Comparison of ENCODE assay signal across 8 cellular contexts in the genomic region with DNA sequence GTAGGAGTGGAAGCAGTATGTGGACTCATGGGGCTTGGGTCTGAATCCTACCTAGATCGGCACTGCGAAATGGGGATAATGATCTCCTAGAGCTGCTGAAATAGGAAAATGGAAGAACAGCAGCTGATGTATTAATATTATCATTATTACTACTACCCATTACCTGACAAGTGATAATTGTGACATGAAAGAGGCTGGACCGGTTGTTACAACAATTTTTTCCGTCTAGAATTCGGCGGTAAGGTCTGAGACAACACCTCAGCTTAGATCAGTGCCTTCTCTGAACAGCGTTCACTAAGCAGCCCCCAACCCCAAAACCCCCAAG. TPM values are rescaled to one million over a fixed set of nuclear protein-coding genes. Genes with fewer than 3 reads are reported as not detected.
A peak's percentile ranks its signal among the peaks of the same experiment; 100 is the strongest.
DNase-seq lines count a peak whose midpoint lies in the region; ATAC-seq, FAIRE-seq and TF ChIP-seq lines count a peak whose summit lies in the region.
"Not testable (repeated sequence)": the region's sequence is repeated elsewhere in the genome, so short reads cannot be mapped to it uniquely, and the experiment has no call there.

No MANE protein-coding gene starts in this region.

- H3K27me3 Mint-ChIP-seq in CD8-positive, alpha-beta T cell (ENCODE audit: low read depth); activated naive CD8-positive, alpha-beta T cell treated with anti-CD3 and anti-CD28 coated beads for 36 hours: not testable (repeated sequence)

- H3K36me3 ChIP-seq in CD8-positive, alpha-beta T cell (ENCODE audit: insufficient read depth, low read length); HUES48 (ENCODE audit: control insufficient read depth, insufficient read depth, low read length); RWPE2 (ENCODE audit: low read depth); endothelial cell of umbilical vein (ENCODE audit: control insufficient read depth in 2 of 2, extremely low read depth in 1 of 2, insufficient read depth in 2 of 2, low read length in 2 of 2); kidney epithelial cell (ENCODE audit: control insufficient read depth, insufficient read depth, low read length); neuronal stem cell (replicated peaks in 1 of 2; ENCODE audit: control insufficient read depth in 2 of 2, insufficient read depth in 2 of 2, low read length in 2 of 2): not testable (repeated sequence)

- intact Hi-C loops in CD8-positive, alpha-beta T cell (cut with DNase I, micrococcal nuclease), result loop anchor here (2.0 to 10.0 kb wide), 3 partner anchors 41 to 339 kb away; partner anchors contain the start of genes BFAR (in 1 of the 2) and PARN (in 1 of the 2)
- intact Hi-C loops in endothelial cell of umbilical vein (cut with micrococcal nuclease), result loop anchor here (5.0 to 10.0 kb wide), 2 partner anchors 38 to 81 kb away; partner anchors contain the start of gene NTAN1

- not testable (repeated sequence) for H2BK5ac ChIP-seq in neuronal stem cell (ENCODE audit: low read length)

- H2AFZ ChIP-seq in endothelial cell of umbilical vein (ENCODE audit: low read depth, low read length) (peak overlapping the region; percentile 95), neuronal stem cell (ENCODE audit: low read length) (peak overlapping the region; percentile 100)

- H3K27me3 ChIP-seq in CD8-positive, alpha-beta T cell (ENCODE audit: insufficient read depth, low read length); HUES48 (ENCODE audit: control insufficient read depth, insufficient read depth, low read length); RWPE2 (ENCODE audit: insufficient read depth, poor library complexity, severe bottlenecking); endothelial cell of umbilical vein (ENCODE audit: control insufficient read depth in 2 of 2, insufficient read depth in 2 of 2, low read length in 2 of 2); kidney epithelial cell (ENCODE audit: control insufficient read depth, insufficient read depth, low read length); neuronal stem cell (ENCODE audit: control insufficient read depth in 3 of 3, insufficient read depth in 3 of 3, low read depth in 1 of 3, low read length in 3 of 3): not testable (repeated sequence)

- H4K91ac ChIP-seq in neuronal stem cell (ENCODE audit: low read depth, low read length, poor library complexity), result not testable (repeated sequence)

- H3K27ac Mint-ChIP-seq in CD8-positive, alpha-beta T cell, result peak overlapping the region; percentile 91
- H3K27ac Mint-ChIP-seq in activated naive CD8-positive, alpha-beta T cell treated with anti-CD3 and anti-CD28 coated beads for 36 hours, result peak overlapping the region; percentile 83

- peaks cover 18% of the 10 kb centered on the region for H3K79me2 ChIP-seq in endothelial cell of umbilical vein (ENCODE audit: control insufficient read depth, insufficient read depth, low read length)

- not testable (repeated sequence) for H3K36me3 Mint-ChIP-seq in CD8-positive, alpha-beta T cell; activated naive CD8-positive, alpha-beta T cell treated with anti-CD3 and anti-CD28 coated beads for 36 hours

- POLR2A ChIA-PET in CD8-positive, alpha-beta T cell (lab: Charles Lee); endothelial cell of umbilical vein (lab: Charles Lee): not testable (repeated sequence)

- H4K8ac ChIP-seq in neuronal stem cell (ENCODE audit: low read depth, low read length), result not testable (repeated sequence)

- H3K4me3 ChIP-seq in CD8-positive, alpha-beta T cell (ENCODE audit: low read depth, low read length), result peak overlapping the region; percentile 97
- H3K4me3 ChIP-seq in HUES48 (ENCODE audit: low read depth, low read length) (peak overlapping the region; percentile 86), RWPE2 (ENCODE audit: severe bottlenecking) (peak overlapping the region; percentile 52), endothelial cell of umbilical vein (replicated peaks in 1 of 3; ENCODE audit: insufficient read depth in 1 of 3, low read depth in 1 of 3, low read length in 3 of 3) (peak overlapping the region; percentile 76 to 94 (median 93)), kidney epithelial cell (ENCODE audit: low read depth, low read length) (peak overlapping the region; percentile 95), neuronal stem cell (ENCODE audit: low read length in 2 of 2) (peak overlapping the region; percentile 75 to 81)

- not testable (repeated sequence) for DNase-seq in CD8-positive, alpha-beta T cell; RWPE2 (ENCODE audit: low spot score); activated naive CD8-positive, alpha-beta T cell treated with anti-CD3 and anti-CD28 coated beads for 36 hours; kidney epithelial cell (ENCODE audit: low read depth)
- DNase-seq in endothelial cell of umbilical vein (ENCODE audit: low read depth, low spot score) (peak; percentile 57), neuronal stem cell (ENCODE audit: low spot score) (peak; percentile 71)

- peak overlapping the region; percentile 85 for H3K27ac ChIP-seq in CD8-positive, alpha-beta T cell (ENCODE audit: low read depth, low read length)
- not testable (repeated sequence) for H3K27ac ChIP-seq in HUES48 (ENCODE audit: low read depth, low read length); endothelial cell of umbilical vein (ENCODE audit: insufficient read depth, low read depth, low read length); neuronal stem cell (replicated peaks; ENCODE audit: low read length)
- H3K27ac ChIP-seq in RWPE2 (ENCODE audit: poor library complexity, severe bottlenecking) (peak overlapping the region; percentile 54), temporal lobe (ENCODE audit: low read depth, low read length) (peak overlapping the region; percentile 44)

- H4K20me1 ChIP-seq in endothelial cell of umbilical vein (replicated peaks; ENCODE audit: control insufficient read depth, extremely low read depth, insufficient read depth, low read length), result not testable (repeated sequence)

- FAIRE-seq in endothelial cell of umbilical vein (lab: Jason Lieb, UNC), result not testable (repeated sequence)

- H3K23ac ChIP-seq in neuronal stem cell (ENCODE audit: low read depth, low read length, poor library complexity), result not testable (repeated sequence)

- peak overlapping the region; percentile 93 for H3K4me3 Mint-ChIP-seq in CD8-positive, alpha-beta T cell
- peak overlapping the region; percentile 86 for H3K4me3 Mint-ChIP-seq in activated naive CD8-positive, alpha-beta T cell treated with anti-CD3 and anti-CD28 coated beads for 36 hours

- not testable (repeated sequence) for H3K9me1 ChIP-seq in endothelial cell of umbilical vein (replicated peaks; ENCODE audit: control insufficient read depth, extremely low read depth, insufficient read depth, low read length)

- dilution Hi-C loops in endothelial cell of umbilical vein (cut with MboI; ENCODE audit: extremely low pct_ligation_motif_present, low sequenced_read_pairs), result not testable (repeated sequence)

- TF ChIP-seq CTCF in CD8-positive, alpha-beta T cell (IDR thresholded peaks at IDR 0.05); RWPE2 (IDR thresholded peaks at IDR 0.05; ENCODE audit: poor library complexity, severe bottlenecking); endothelial cell of umbilical vein (IDR thresholded peaks at IDR 0.05; ENCODE audit: extremely low read depth in 1 of 2, insufficient read depth in 1 of 2, low read depth in 1 of 2, low read length in 2 of 2); kidney epithelial cell (IDR thresholded peaks at IDR 0.05; ENCODE audit: insufficient read depth, low read length, poor library complexity, severe bottlenecking): not testable (repeated sequence)

- H3K9ac ChIP-seq in HUES48 (ENCODE audit: low read depth, low read length), result not testable (repeated sequence)
- peak overlapping the region; percentile 81 for H3K9ac ChIP-seq in endothelial cell of umbilical vein (replicated peaks; ENCODE audit: extremely low read depth, insufficient read depth, low read length)
- H3K9ac ChIP-seq in neuronal stem cell (ENCODE audit: low read depth, low read length, poor library complexity), result peak overlapping the region; percentile 7

- not testable (repeated sequence) for H3K4ac ChIP-seq in neuronal stem cell (ENCODE audit: low read length)

- H3K9me3 ChIP-seq in CD8-positive, alpha-beta T cell (ENCODE audit: low read length); HUES48 (ENCODE audit: control insufficient read depth, insufficient read depth, low read length); RWPE2 (ENCODE audit: severe bottlenecking); endothelial cell of umbilical vein (replicated peaks; ENCODE audit: control insufficient read depth, insufficient read depth, low read length); neuronal stem cell (replicated peaks in 1 of 2; ENCODE audit: control insufficient read depth in 2 of 2, insufficient read depth in 1 of 2, low read depth in 1 of 2, low read length in 2 of 2): not testable (repeated sequence)

- not testable (repeated sequence) for ATAC-seq in CD8-positive, alpha-beta T cell; RWPE2 (ENCODE audit: low read depth)

- not testable (repeated sequence) for TF ChIP-seq POLR2A in endothelial cell of umbilical vein (IDR thresholded peaks at IDR 0.05; ENCODE audit: low read depth, low read length)

- BruUV-seq in endothelial cell of umbilical vein (replicated peaks; lab: Mats Ljungman, UMichigan), result not testable (repeated sequence)

- no CpG with 5 or more reads among the region's 7 CpGs for WGBS in neuronal stem cell (ENCODE audit: extremely low coverage in 2 of 2, insufficient read length in 2 of 2, insufficient replicate concordance in 1 of 2), 2 donors

- peaks cover 12% of the 10 kb centered on the region for H3K4me1 ChIP-seq in CD8-positive, alpha-beta T cell (ENCODE audit: insufficient read depth, low read length)
- not testable (repeated sequence) for H3K4me1 ChIP-seq in HUES48 (ENCODE audit: control insufficient read depth, insufficient read depth, low read length); RWPE2 (ENCODE audit: insufficient read depth, poor library complexity, severe bottlenecking); endothelial cell of umbilical vein (ENCODE audit: control insufficient read depth, extremely low read depth, insufficient read depth, low read length); neuronal stem cell (ENCODE audit: control insufficient read depth in 2 of 2, insufficient read depth in 1 of 2, low read depth in 1 of 2, low read length in 2 of 2)

- H3K4me2 ChIP-seq in endothelial cell of umbilical vein (ENCODE audit: insufficient read depth, low read length), result peak overlapping the region; percentile 71
- H3K4me2 ChIP-seq in neuronal stem cell (ENCODE audit: insufficient read depth, low read length, poor library complexity, severe bottlenecking), result peak overlapping the region; percentile 78

- H3K18ac ChIP-seq in neuronal stem cell (ENCODE audit: low read length), result not testable (repeated sequence)

- H2BK12ac ChIP-seq in neuronal stem cell (ENCODE audit: low read length), result not testable (repeated sequence)

- not testable (repeated sequence) for H2BK15ac ChIP-seq in neuronal stem cell (ENCODE audit: low read length)

- not testable (repeated sequence) for H3K9me3 Mint-ChIP-seq in CD8-positive, alpha-beta T cell; activated naive CD8-positive, alpha-beta T cell treated with anti-CD3 and anti-CD28 coated beads for 36 hours

- H3K4me1 Mint-ChIP-seq in CD8-positive, alpha-beta T cell (ENCODE audit: low read depth), result peaks cover 17% of the 10 kb centered on the region
- peaks cover 17% of the 10 kb centered on the region for H3K4me1 Mint-ChIP-seq in activated naive CD8-positive, alpha-beta T cell treated with anti-CD3 and anti-CD28 coated beads for 36 hours

- H2AK5ac ChIP-seq in neuronal stem cell (ENCODE audit: low read depth, low read length), result not testable (repeated sequence)

- CTCF ChIA-PET in CD8-positive, alpha-beta T cell (lab: Charles Lee), result not testable (repeated sequence)
- CTCF ChIA-PET in endothelial cell of umbilical vein (lab: Charles Lee), result interaction anchor here (1.0 kb wide), 1 partner anchor 60 kb away, joined by 3 read pairs; no protein-coding TSS in a partner anchor

- not testable (repeated sequence) for H2BK120ac ChIP-seq in neuronal stem cell (ENCODE audit: low read depth, low read length)

- H3K14ac ChIP-seq in neuronal stem cell (ENCODE audit: low read length), result not testable (repeated sequence)

- not testable (repeated sequence) for H3K79me1 ChIP-seq in neuronal stem cell (ENCODE audit: low read depth, low read length)

RNA-seq across cellular contexts. Expression of gene PDXDC1, which starts 0.5 kb away (rescaled TPM):
- 10 to 100 TPM; 89.5 to 96.3 TPM for total RNA-seq in CD8-positive, alpha-beta T cell
- 10 to 100 TPM; 53.4 to 58.7 TPM for total RNA-seq in activated naive CD8-positive, alpha-beta T cell treated with anti-CD3 and anti-CD28 coated beads for 36 hours
- total RNA-seq in endothelial cell of umbilical vein (59.3 and 78.9 TPM in 2 replicates), kidney epithelial cell (53.0 and 55.5 TPM in 2 replicates), temporal lobe (42.0 TPM)
- polyA plus RNA-seq in endothelial cell of umbilical vein, result 38.9 and 44.6 TPM in 2 replicates
- 39.3 and 42.6 TPM in 2 replicates for polyA plus RNA-seq in endothelial cell of umbilical vein (2011; cell fraction: cytosol; rRNA removed)
- polyA plus RNA-seq in endothelial cell of umbilical vein (2011; cell fraction: nucleus; rRNA removed), result 140 and 141 TPM in 2 replicates
- 64.8 and 81.8 TPM in 2 replicates for polyA plus RNA-seq in endothelial cell of umbilical vein (2012)
- polyA minus RNA-seq in endothelial cell of umbilical vein, result 143 and 164 TPM in 2 replicates
- polyA minus RNA-seq in endothelial cell of umbilical vein (2011; cell fraction: cytosol; rRNA and poly(A)+ RNA removed), result 45.5 TPM
- 68.1 and 97.0 TPM in 2 replicates for polyA minus RNA-seq in endothelial cell of umbilical vein (2011; cell fraction: nucleus; rRNA and poly(A)+ RNA removed)
- polyA plus RNA-seq in neuronal stem cell (2013, experiment 1 of 2), result 46.2 TPM
- 46.3 TPM for polyA plus RNA-seq in neuronal stem cell (2013, experiment 2 of 2)

RNA-seq across cellular contexts. Expression of gene NPIPA1, which starts 37.0 kb away (rescaled TPM):
- 10 to 100 TPM; 83.5 to 96.7 TPM for total RNA-seq in CD8-positive, alpha-beta T cell
- total RNA-seq in activated naive CD8-positive, alpha-beta T cell treated with anti-CD3 and anti-CD28 coated beads for 36 hours, result 10 to 100 TPM; 55.6 to 58.5 TPM
- total RNA-seq in endothelial cell of umbilical vein, result 81.6 and 96.1 TPM in 2 replicates
- polyA plus RNA-seq in endothelial cell of umbilical vein, result 53.2 and 58.1 TPM in 2 replicates
- 25.7 and 31.9 TPM in 2 replicates for polyA plus RNA-seq in endothelial cell of umbilical vein (2011; cell fraction: cytosol; rRNA removed)
- polyA plus RNA-seq in endothelial cell of umbilical vein (2011; cell fraction: nucleus; rRNA removed), result 348 and 434 TPM in 2 replicates
- 45.9 and 60.5 TPM in 2 replicates for polyA plus RNA-seq in endothelial cell of umbilical vein (2012)
- 36.2 and 40.8 TPM in 2 replicates for polyA minus RNA-seq in endothelial cell of umbilical vein
- 11.2 TPM for polyA minus RNA-seq in endothelial cell of umbilical vein (2011; cell fraction: cytosol; rRNA and poly(A)+ RNA removed)
- polyA minus RNA-seq in endothelial cell of umbilical vein (2011; cell fraction: nucleus; rRNA and poly(A)+ RNA removed), result 72.4 and 86.3 TPM in 2 replicates
- 26.4 and 28.2 TPM in 2 replicates for total RNA-seq in kidney epithelial cell
- 104 TPM for polyA plus RNA-seq in neuronal stem cell (2013, experiment 1 of 2)
- 101 TPM for polyA plus RNA-seq in neuronal stem cell (2013, experiment 2 of 2)
- total RNA-seq in temporal lobe, result 59.0 TPM
